Comparison of ENCODE assay signal across 17 cellular contexts in genomic region chrX:115719171-115719570, GRCh38.
DNase-seq lines count a peak whose midpoint lies in the region; ATAC-seq lines count a peak whose summit lies in the region.
"Had no signal": no experiment of that assay in that cellular context is flagged by ENCODE, and none has a peak within 500 bp of the region (broad histone marks: within the 10 kb centered on the region; RNA-seq: fewer than 3 reads in every experiment).

No MANE protein-coding gene starts in this region.

- in situ Hi-C loops in SK-MEL-5 (cut with HindIII; ENCODE audit: low pct_unique_long_range_greater_than_20kb, low sequenced_read_pairs), result no loop called here

- peak; percentile 14 for DNase-seq in COLO829 (ENCODE audit: low spot score)
- peak; percentile 44 for DNase-seq in HT1080 (ENCODE audit: low read depth)
- DNase-seq in NCI-H345 (lab: John Stamatoyannopoulos, UW), result peak; percentile 48
- DNase-seq in SK-MEL-5 (ENCODE audit: low read depth, low spot score), result peak; percentile 43
- DNase-seq in NAMALWA (ENCODE audit: low spot score), result no peak
- no peak for DNase-seq in medulla oblongata (ENCODE audit: extremely low spot score)
- no peak for DNase-seq in NCI-H1105 treated with DMSO at 0.1 percent for 48 hours (lab: John Stamatoyannopoulos, UW)
- DNase-seq: EL, H9, HFFc6, NCI-H1417, NCI-H2029, NCI-H446 treated with DMSO at 0.1 percent for 48 hours had no signal

- no peak for ATAC-seq in GM18498 (IDR thresholded peaks at IDR 0.05; ENCODE audit: unreplicated experiment)
- ATAC-seq: A549, GM12878, Right ventricle myocardium inferior had no signal

Comparison
In these comparisons a context has a peak if more than half of its experiments do, and no peak if none do; other contexts are left out.
1. DNase-seq: peak in COLO829 (single experiment), HT1080 (single experiment), NCI-H345 (single experiment) and SK-MEL-5 (single experiment); none in NAMALWA (single experiment), medulla oblongata (single experiment) and NCI-H1105 treated with DMSO at 0.1 percent for 48 hours (single experiment).